In genomic region chr11:68837583-68838571, GRCh38 we compare ENCODE assay signal across 8 cellular contexts.
DNase-seq lines count a peak whose midpoint lies in the region; ATAC-seq and TF ChIP-seq lines count a peak whose summit lies in the region.

No MANE protein-coding gene starts in this region.

- peak overlapping the region; percentile 87 for H3K27ac Mint-ChIP-seq in central memory CD8-positive, alpha-beta T cell (ENCODE audit: low read depth)
- peak overlapping the region; percentile 86 to 98 (median 96) for H3K27ac Mint-ChIP-seq in nephron

- no peaks in the 10 kb centered on the region for H3K9me3 Mint-ChIP-seq in central memory CD8-positive, alpha-beta T cell
- H3K9me3 Mint-ChIP-seq in nephron = no peaks in the 10 kb centered on the region

- H3K27me3 Mint-ChIP-seq in central memory CD8-positive, alpha-beta T cell = no peaks in the 10 kb centered on the region
- H3K27me3 Mint-ChIP-seq in nephron (ENCODE audit: low read depth) = peaks cover 18% of the 10 kb centered on the region

- H3K79me2 ChIP-seq in ACC112 (ENCODE audit: control insufficient read depth, insufficient read depth, low read length, unreplicated experiment) = peaks cover 66% of the 10 kb centered on the region

- H3K27me3 ChIP-seq in ACC112 (ENCODE audit: insufficient read depth, low read length) = no peaks in the 10 kb centered on the region

- TF ChIP-seq CTCF in LNCaP clone FGC (IDR thresholded peaks at IDR 0.05; ENCODE audit: control insufficient read depth, extremely low read depth, insufficient read depth) = no peak
- TF ChIP-seq CTCF in nephron (IDR thresholded peaks at IDR 0.05; ENCODE audit: unreplicated experiment in 3 of 3) = no peak

- H3K4me1 Mint-ChIP-seq in central memory CD8-positive, alpha-beta T cell = peaks cover 53% of the 10 kb centered on the region
- peaks cover 42% of the 10 kb centered on the region for H3K4me1 Mint-ChIP-seq in nephron

- H3K27ac ChIP-seq in ACC112 (ENCODE audit: low read depth, low read length) = peak overlapping the region; percentile 90

- H3K4me1 ChIP-seq in ACC112 (ENCODE audit: control insufficient read depth, insufficient read depth, low read length, unreplicated experiment) = peaks cover 18% of the 10 kb centered on the region

- no peaks in the 10 kb centered on the region for H3K36me3 ChIP-seq in ACC112 (ENCODE audit: insufficient read depth, low read length)

- H3K36me3 Mint-ChIP-seq in central memory CD8-positive, alpha-beta T cell (ENCODE audit: insufficient read depth) = peaks cover 14% of the 10 kb centered on the region
- H3K36me3 Mint-ChIP-seq in nephron (ENCODE audit: low read depth) = no peaks in the 10 kb centered on the region

- H3K4me3 ChIP-seq in ACC112 (ENCODE audit: low read depth, low read length) = peak overlapping the region; percentile 54
- peak overlapping the region; percentile 87 for H3K4me3 ChIP-seq in LNCaP clone FGC (ENCODE audit: low read depth, low read length)

- no peak overlapping the region for H2AFZ ChIP-seq in ACC112 (ENCODE audit: low read length, unreplicated experiment)

- no peak for DNase-seq in LNCaP clone FGC (ENCODE audit: low read depth)
- DNase-seq in central memory CD8-positive, alpha-beta T cell (ENCODE audit: low spot score in 2 of 2) = no peak
- no peak for DNase-seq in NK-92 treated with Interleukin-12 subunit alpha and Interleukin-12 subunit beta, amount 100 ng/mL, for 24 hours (lab: John Stamatoyannopoulos, UW)
- DNase-seq in KG1 (lab: John Stamatoyannopoulos, UW) = no peak
- DNase-seq in activated CD4-positive, alpha-beta T cell treated with anti-CD3 and anti-CD28 coated beads for 48 hours = no peak
- DNase-seq in anterior cingulate cortex (lab: John Stamatoyannopoulos, UW) = no peak

- peak overlapping the region; percentile 77 for H3K4me3 Mint-ChIP-seq in central memory CD8-positive, alpha-beta T cell
- peak overlapping the region; percentile 30 to 75 (median 67) for H3K4me3 Mint-ChIP-seq in nephron

- ATAC-seq in central memory CD8-positive, alpha-beta T cell (replicated peaks; ENCODE audit: extremely low read depth, poor library complexity, severe bottlenecking) = no peak
